In genomic region chr19:17686592-17687042, GRCh38 we compare ENCODE assay signal across 10 cellular contexts. TPM values are rescaled to one million over a fixed set of nuclear protein-coding genes. Genes with fewer than 3 reads are reported as not detected.
DNase-seq lines count a peak whose midpoint lies in the region; ATAC-seq, FAIRE-seq and TF ChIP-seq lines count a peak whose summit lies in the region.
"Had no signal": no experiment of that assay in that cellular context is flagged by ENCODE, and none has a peak within 500 bp of the region (broad histone marks: within the 10 kb centered on the region; RNA-seq: fewer than 3 reads in every experiment).

No MANE protein-coding gene starts in this region.

- no peak for TF ChIP-seq EP300 in A549 (IDR thresholded peaks at IDR 0.05)

- peak overlapping the region; percentile 86 for H3K4me2 ChIP-seq in A549

- H3K4me3 ChIP-seq in A549, result peak overlapping the region; percentile 50
- H3K4me3 ChIP-seq in iPS-15b (ENCODE audit: low read depth, low read length), result peak overlapping the region; percentile 92

- H3K27ac ChIP-seq in A549, result peak overlapping the region; percentile 84 to 92
- H3K27ac ChIP-seq in VCaP, result peak overlapping the region; percentile 92
- H3K27ac ChIP-seq: upper lobe of left lung had no signal

- CTCF ChIA-PET in A549 (lab: Yijun Ruan, JAX), result interaction anchor here (0.6 kb wide), 1 partner anchor 168 kb away, joined by 3 read pairs; no protein-coding TSS in a partner anchor

- peak overlapping the region; percentile 37 for H3K9ac ChIP-seq in iPS-15b (ENCODE audit: low read depth, low read length)

- DNase-seq in A549 (ENCODE audit: low read depth in 1 of 2, low spot score in 1 of 2) (peak; percentile 63 to 80), HCEC 1CT (peak; percentile 58), GM19238 (ENCODE audit: insufficient read length, low spot score) (no peak)
- no peak for DNase-seq in stimulated activated CD4-positive, alpha-beta T cell treated with anti-CD3 and anti-CD28 coated beads, Interleukin-1b, Interleukin-23, amount 100 ng/mL, for 48 hours
- DNase-seq: activated naive CD4-positive, alpha-beta T cell treated with anti-CD3 and anti-CD28 coated beads, Interleukin-2, amount 50 U/mL, for 16 hours had no signal

- no peak for TF ChIP-seq CTCF in A549 (IDR thresholded peaks at IDR 0.05)
- TF ChIP-seq CTCF in VCaP (conservative IDR thresholded peaks at IDR 0.05), result no peak

- H3K36me3 ChIP-seq in iPS-15b (ENCODE audit: control insufficient read depth, insufficient read depth, low read length), result no peaks in the 10 kb centered on the region
- H3K36me3 ChIP-seq: upper lobe of left lung had no signal

- 0% methylated on average over 6 of the region's 28 CpGs for WGBS in A549 (ENCODE audit: missing lambda C conversion rate)

- POLR2A ChIA-PET in A549 (lab: Yijun Ruan, JAX), result interaction anchor here (0.6 kb wide), 2 partner anchors 10 to 129 kb away, joined by 3 read pairs; no protein-coding TSS in a partner anchor

- no peaks in the 10 kb centered on the region for H3K27me3 ChIP-seq in iPS-15b (ENCODE audit: control insufficient read depth, insufficient read depth, low read length)

- peak; percentile 58 to 59 for ATAC-seq in A549
- ATAC-seq in GM21360 (IDR thresholded peaks at IDR 0.05; ENCODE audit: unreplicated experiment), result no peak
- ATAC-seq in HG03108 (IDR thresholded peaks at IDR 0.05; ENCODE audit: unreplicated experiment), result no peak

- TF ChIP-seq RAD21 in A549 (conservative IDR thresholded peaks at IDR 0.05 in 1 of 2, IDR thresholded peaks at IDR 0.05 in 1 of 2), result no peak

- FAIRE-seq in A549 (lab: Jason Lieb, UNC), result no peak

- peaks cover 29% of the 10 kb centered on the region for H3K4me1 ChIP-seq in A549
- H3K4me1 ChIP-seq in iPS-15b (ENCODE audit: control insufficient read depth, insufficient read depth, low read length), result peaks cover 6% of the 10 kb centered on the region

- no peaks in the 10 kb centered on the region for H3K9me3 ChIP-seq in A549
- no peaks in the 10 kb centered on the region for H3K9me3 ChIP-seq in iPS-15b (ENCODE audit: control insufficient read depth, insufficient read depth, low read length)
- H3K9me3 ChIP-seq: upper lobe of left lung had no signal

- no peak for TF ChIP-seq POLR2A in A549 (IDR thresholded peaks at IDR 0.05; ENCODE audit: low read length)

TF ChIP-seq in A549, 52 proteins besides CTCF, POLR2A, EP300 and RAD21:
- TF ChIP-seq MAX (IDR thresholded peaks at IDR 0.05) (peak; percentile 22; the same call in 1 of the 2 replicates), TFCP2L1 (CRISPR knock-in tag; IDR thresholded peaks at IDR 0.05) (no peak)

RNA-seq across cellular contexts. Expression of gene UNC13A, which starts 1.5 kb away (rescaled TPM):
- polyA plus RNA-seq in A549 (2011; rRNA removed) (4.2 and 5.5 TPM in 2 replicates), A549 (2017; fragmentation: RNase III; extraction: RNeasy Plus Mini Kit Qiagen cat#74134 plus additional on column Dnase treatment) (2.6 to 3.1 TPM (median 2.8 TPM) in 3 replicates)
- polyA plus RNA-seq in A549 (2012; cell fraction: cytosol; rRNA removed), result 0.83 and 1.1 TPM in 2 replicates
- 3.4 and 3.9 TPM in 2 replicates for polyA plus RNA-seq in A549 (2012; cell fraction: nucleus; rRNA removed)
- 6.7 and 8.2 TPM in 2 replicates for polyA minus RNA-seq in A549 (2011; rRNA and poly(A)+ RNA removed)

RNA-seq across cellular contexts. Expression of gene MAP1S, which starts 32.7 kb away (rescaled TPM):
- polyA plus RNA-seq in A549 (2011; rRNA removed) (8.3 and 10.6 TPM in 2 replicates), A549 (2017; fragmentation: RNase III; extraction: RNeasy Plus Mini Kit Qiagen cat#74134 plus additional on column Dnase treatment) (23.2 to 26.9 TPM (median 26.4 TPM) in 3 replicates)
- polyA plus RNA-seq in A549 (2012; cell fraction: cytosol; rRNA removed), result 29.2 and 30.3 TPM in 2 replicates
- 56.0 and 85.3 TPM in 2 replicates for polyA plus RNA-seq in A549 (2012; cell fraction: nucleus; rRNA removed)
- 19.2 and 23.6 TPM in 2 replicates for polyA minus RNA-seq in A549 (2011; rRNA and poly(A)+ RNA removed)

Comparison
In these comparisons a context has a peak if more than half of its experiments do, and no peak if none do; other contexts are left out.
1. ATAC-seq: peak in A549 (2 of 2); none in GM21360 (single experiment) and HG03108 (single experiment).
2. DNase-seq: peak in A549 (2 of 2) and HCEC 1CT (single experiment); none in GM19238 (single experiment) and stimulated activated CD4-positive, alpha-beta T cell treated with anti-CD3 and anti-CD28 coated beads, Interleukin-1b, Interleukin-23, amount 100 ng/mL, for 48 hours (single experiment).